17 cellular contexts compared by ENCODE assay signal in genomic region chr9:34386656-34387055, GRCh38.
"Had no signal": no experiment of that assay in that cellular context is flagged by ENCODE, and none has a peak within 500 bp of the region (broad histone marks: within the 10 kb centered on the region; RNA-seq: fewer than 3 reads in every experiment).

No MANE protein-coding gene starts in this region.

- H3K27ac ChIP-seq: heart left ventricle, suprapubic skin, thyroid gland, upper lobe of right lung had no signal

- H3K4me1 ChIP-seq: suprapubic skin, upper lobe of right lung had no signal

- H3K9me3 Mint-ChIP-seq: dendritic cell treated with granulocyte-macrophage colony-stimulating factor and Interleukin-4, amounts not matched to agents 40 ng/mL and 50 ng/mL, for 4 days; mesothelial cell of epicardium; natural killer cell; neural crest cell; stimulated activated effector memory CD8-positive, alpha-beta T cell treated with anti-CD3 and anti-CD28 coated beads, Interleukin-12 subunit alpha, Interleukin-12 subunit beta, amount 100 ng/mL, for 72 hours had no signal

- H3K4me1 Mint-ChIP-seq: mesothelial cell of epicardium; neural crest cell; stimulated activated effector memory CD8-positive, alpha-beta T cell treated with anti-CD3 and anti-CD28 coated beads, Interleukin-12 subunit alpha, Interleukin-12 subunit beta, amount 100 ng/mL, for 72 hours had no signal

- H3K27me3 ChIP-seq: heart left ventricle, suprapubic skin, thyroid gland had no signal

- H3K9me3 ChIP-seq: heart left ventricle, suprapubic skin, thyroid gland, upper lobe of right lung had no signal

- ATAC-seq: heart left ventricle; natural killer cell; right cardiac atrium; stimulated activated effector memory CD8-positive, alpha-beta T cell treated with anti-CD3 and anti-CD28 coated beads, Interleukin-12 subunit alpha, Interleukin-12 subunit beta, amount 100 ng/mL, for 72 hours; stimulated activated naive CD8-positive, alpha-beta T cell treated with anti-CD3 and anti-CD28 coated beads, Interleukin-15, Interleukin-2, amounts not matched to agents 100 U/mL and 50 U/mL, for 24 hours; upper lobe of right lung had no signal

- H3K36me3 ChIP-seq: heart left ventricle, suprapubic skin, thyroid gland, upper lobe of right lung had no signal

- H3K4me3 ChIP-seq: heart left ventricle, smooth muscle cell, suprapubic skin, thyroid gland, upper lobe of right lung had no signal

- H3K4me3 Mint-ChIP-seq: dendritic cell treated with granulocyte-macrophage colony-stimulating factor and Interleukin-4, amounts not matched to agents 40 ng/mL and 50 ng/mL, for 4 days; mesothelial cell of epicardium; natural killer cell; neural crest cell; stimulated activated effector memory CD8-positive, alpha-beta T cell treated with anti-CD3 and anti-CD28 coated beads, Interleukin-12 subunit alpha, Interleukin-12 subunit beta, amount 100 ng/mL, for 72 hours had no signal

- DNase-seq: central memory CD4-positive, alpha-beta T cell; foreskin melanocyte; heart left ventricle; hippocampal formation; kidney glomerular epithelial cell; natural killer cell; right cardiac atrium; stimulated activated CD4-positive, alpha-beta T cell treated with anti-CD3 and anti-CD28 coated beads, Interleukin-2, amount 100 ng/mL, for 48 hours; stimulated activated naive CD8-positive, alpha-beta T cell treated with anti-CD3 and anti-CD28 coated beads, Interleukin-15, Interleukin-2, amounts not matched to agents 100 U/mL and 50 U/mL, for 24 hours; thyroid gland; upper lobe of right lung had no signal

- H3K27ac Mint-ChIP-seq: dendritic cell treated with granulocyte-macrophage colony-stimulating factor and Interleukin-4, amounts not matched to agents 40 ng/mL and 50 ng/mL, for 4 days; mesothelial cell of epicardium; natural killer cell; stimulated activated effector memory CD8-positive, alpha-beta T cell treated with anti-CD3 and anti-CD28 coated beads, Interleukin-12 subunit alpha, Interleukin-12 subunit beta, amount 100 ng/mL, for 72 hours had no signal

- H3K36me3 Mint-ChIP-seq: mesothelial cell of epicardium; natural killer cell; stimulated activated effector memory CD8-positive, alpha-beta T cell treated with anti-CD3 and anti-CD28 coated beads, Interleukin-12 subunit alpha, Interleukin-12 subunit beta, amount 100 ng/mL, for 72 hours had no signal
